21 cellular contexts compared by ENCODE assay signal in genomic region chr21:33245289-33245918, GRCh38. TPM values are rescaled to one million over a fixed set of nuclear protein-coding genes. Genes with fewer than 3 reads are reported as not detected.
DNase-seq lines count a peak whose midpoint lies in the region; ATAC-seq and TF ChIP-seq lines count a peak whose summit lies in the region.
"Had no signal": no experiment of that assay in that cellular context is flagged by ENCODE, and none has a peak within 500 bp of the region (broad histone marks: within the 10 kb centered on the region; RNA-seq: fewer than 3 reads in every experiment).

No MANE protein-coding gene starts in this region.

- H3K27ac ChIP-seq in psoas muscle (peak overlapping the region; percentile 2), OCI-LY7 (ENCODE audit: low read depth, low read length, poor library complexity, severe bottlenecking) (no peak overlapping the region)
- H3K27ac ChIP-seq: body of pancreas, suprapubic skin had no signal

- H3K9me2 ChIP-seq in OCI-LY7 (ENCODE audit: insufficient read depth, low read length), result no peaks in the 10 kb centered on the region

- CTCF ChIA-PET in OCI-LY7 (lab: Charles Lee; ENCODE audit: unreplicated experiment), result no interaction called here

- H3K4me3 Mint-ChIP-seq in activated T-cell treated with anti-CD3 and anti-CD28 coated beads, Interleukin-2, amount 50 U/mL, for 72 hours, result peak overlapping the region in 1 of 2 donors; percentile 85
- peak overlapping the region; percentile 65 to 70 for H3K4me3 Mint-ChIP-seq in effector memory CD8-positive, alpha-beta T cell
- no peak overlapping the region for H3K4me3 Mint-ChIP-seq in chondrocyte (ENCODE audit: unreplicated experiment)

- H3K4me1 Mint-ChIP-seq in activated T-cell treated with anti-CD3 and anti-CD28 coated beads, Interleukin-2, amount 50 U/mL, for 72 hours (ENCODE audit: low read depth), result peaks cover 84% of the 10 kb centered on the region
- H3K4me1 Mint-ChIP-seq in effector memory CD8-positive, alpha-beta T cell (ENCODE audit: low read depth in 2 of 2), result peaks cover 35 to 56% of the 10 kb centered on the region in 2 donors
- H3K4me1 Mint-ChIP-seq in chondrocyte (ENCODE audit: low read depth), result no peaks in the 10 kb centered on the region

- TF ChIP-seq CTCF in psoas muscle (IDR thresholded peaks at IDR 0.05) (no peak), chondrocyte (IDR thresholded peaks at IDR 0.05) (no peak), OCI-LY7 (conservative IDR thresholded peaks at IDR 0.05; ENCODE audit: low read length) (no peak)

- H3K27me3 ChIP-seq in psoas muscle (ENCODE audit: insufficient read depth in 3 of 3, low read length in 2 of 3), result no peaks in the 10 kb centered on the region
- H3K27me3 ChIP-seq: body of pancreas, esophagus squamous epithelium, suprapubic skin had no signal

- H3K27me3 Mint-ChIP-seq in activated T-cell treated with anti-CD3 and anti-CD28 coated beads, Interleukin-2, amount 50 U/mL, for 72 hours (ENCODE audit: low read depth), result no peaks in the 10 kb centered on the region
- no peaks in the 10 kb centered on the region for H3K27me3 Mint-ChIP-seq in effector memory CD8-positive, alpha-beta T cell
- no peaks in the 10 kb centered on the region for H3K27me3 Mint-ChIP-seq in chondrocyte (ENCODE audit: low read depth)

- WGBS in psoas muscle, 3 donors, result 77 to 85% (median 84%) methylated on average over 4 of the region's 4 CpGs

- no peak for ATAC-seq in activated T-cell treated with anti-CD3 and anti-CD28 coated beads, Interleukin-2, amount 50 U/mL, for 72 hours (replicated peaks in 1 of 2)
- no peak for ATAC-seq in effector memory CD8-positive, alpha-beta T cell (replicated peaks)
- ATAC-seq in psoas muscle, result no peak
- ATAC-seq: body of pancreas, sciatic nerve had no signal

- no peak for DNase-seq in activated T-cell treated with anti-CD3 and anti-CD28 coated beads, Interleukin-2, amount 50 U/mL, for 72 hours
- DNase-seq in activated T-cell treated with anti-CD3 and anti-CD28 coated beads for 4 hours, result no peak
- DNase-seq in NCI-H345 treated with DMSO at 0.1 percent for 48 hours (lab: John Stamatoyannopoulos, UW; ENCODE audit: unreplicated experiment), result peak; percentile 16
- no peak for DNase-seq in effector memory CD8-positive, alpha-beta T cell
- no peak for DNase-seq in psoas muscle
- DNase-seq in cerebellar nuclear complex (lab: John Stamatoyannopoulos, UW), result no peak
- no peak for DNase-seq in chondrocyte (ENCODE audit: low spot score)
- DNase-seq in OCI-LY7 (ENCODE audit: low spot score), result no peak
- DNase-seq: activated CD4-positive, CD25-positive, alpha-beta regulatory T cell treated with anti-CD3 and anti-CD28 coated beads, Interleukin-2, amount 50 U/mL, for 72 hours; body of pancreas; Calu3; esophagus squamous epithelium; glutamatergic neuron; GOT3; mammary epithelial cell; NCI-H1436; NCI-H226; SHP77; stimulated activated CD4-positive, alpha-beta T cell treated with anti-CD3 and anti-CD28 coated beads, Interleukin-1b, Interleukin-23, amount 100 ng/mL, for 48 hours had no signal

- H2AFZ ChIP-seq in OCI-LY7 (ENCODE audit: low read length), result no peak overlapping the region

- peaks cover 31 to 56% of the 10 kb centered on the region in 2 donors for H3K36me3 Mint-ChIP-seq in activated T-cell treated with anti-CD3 and anti-CD28 coated beads, Interleukin-2, amount 50 U/mL, for 72 hours (ENCODE audit: insufficient read depth in 2 of 2)
- H3K36me3 Mint-ChIP-seq in effector memory CD8-positive, alpha-beta T cell (ENCODE audit: insufficient read depth), result peaks cover 84% of the 10 kb centered on the region
- H3K36me3 Mint-ChIP-seq in chondrocyte (ENCODE audit: low read depth), result peaks cover 45% of the 10 kb centered on the region

- H3K4me3 ChIP-seq in psoas muscle, result no peak overlapping the region
- H3K4me3 ChIP-seq in OCI-LY7 (ENCODE audit: low read depth, low read length, poor library complexity, severe bottlenecking), result no peak overlapping the region
- H3K4me3 ChIP-seq: body of pancreas, esophagus squamous epithelium, suprapubic skin had no signal

- intact Hi-C loops in psoas muscle (cut with DNase I), result no loop called here
- intact Hi-C loops in OCI-LY7 (cut with micrococcal nuclease; ENCODE audit: unreplicated experiment), result no loop called here

- H3K36me3 ChIP-seq in psoas muscle (ENCODE audit: insufficient read depth in 1 of 2, low read depth in 1 of 2), result peaks cover 0 to 57% of the 10 kb centered on the region in 2 donors
- H3K36me3 ChIP-seq in OCI-LY7 (ENCODE audit: insufficient read depth, low read length), result peaks cover 99% of the 10 kb centered on the region

- no TSS peak for BruUV-seq in OCI-LY7 (replicated peaks; lab: Mats Ljungman, UMichigan)

- peaks cover 58% of the 10 kb centered on the region for H3K79me2 ChIP-seq in OCI-LY7 (ENCODE audit: insufficient read depth, low read depth, low read length)

- POLR2A ChIA-PET in OCI-LY7 (lab: Charles Lee), result interaction anchor here (1.3 kb wide), 1 partner anchor 10 kb away, joined by 3 read pairs; no protein-coding TSS in a partner anchor

- H3K4me1 ChIP-seq in psoas muscle (peaks cover 8% of the 10 kb centered on the region), OCI-LY7 (ENCODE audit: insufficient read depth, low read length, poor library complexity, severe bottlenecking) (peaks cover 16% of the 10 kb centered on the region)
- H3K4me1 ChIP-seq: body of pancreas had no signal

- no peaks in the 10 kb centered on the region for H3K9me3 Mint-ChIP-seq in activated T-cell treated with anti-CD3 and anti-CD28 coated beads, Interleukin-2, amount 50 U/mL, for 72 hours
- no peaks in the 10 kb centered on the region for H3K9me3 Mint-ChIP-seq in effector memory CD8-positive, alpha-beta T cell
- H3K9me3 Mint-ChIP-seq in chondrocyte (ENCODE audit: low read depth), result no peaks in the 10 kb centered on the region

- no peaks in the 10 kb centered on the region for H4K20me1 ChIP-seq in OCI-LY7 (ENCODE audit: insufficient read depth, low read length)

- H3K9me3 ChIP-seq in psoas muscle, result no peaks in the 10 kb centered on the region
- H3K9me3 ChIP-seq in OCI-LY7 (ENCODE audit: low read length), result no peaks in the 10 kb centered on the region
- H3K9me3 ChIP-seq: body of pancreas, esophagus squamous epithelium, suprapubic skin had no signal

- peak overlapping the region; percentile 67 for H3K27ac Mint-ChIP-seq in activated T-cell treated with anti-CD3 and anti-CD28 coated beads, Interleukin-2, amount 50 U/mL, for 72 hours
- H3K27ac Mint-ChIP-seq in effector memory CD8-positive, alpha-beta T cell, result peak overlapping the region; percentile 91 to 94
- H3K27ac Mint-ChIP-seq in chondrocyte (ENCODE audit: unreplicated experiment), result no peak overlapping the region

- H3K4me2 ChIP-seq in OCI-LY7 (ENCODE audit: low read length), result no peak overlapping the region

RNA-seq across cellular contexts. Expression of gene IFNAR2, which starts 15.7 kb away (rescaled TPM):
- total RNA-seq in activated T-cell treated with anti-CD3 and anti-CD28 coated beads, Interleukin-2, amount 50 U/mL, for 72 hours, result 10 to 100 TPM; 30.5 to 30.7 TPM
- total RNA-seq in psoas muscle, result 10 to 100 TPM in 1 of 4 donors, 1 to 10 TPM in 3; 3.3 to 10.0 (median 6.2) TPM
- 1 to 10 TPM; 3.5 to 4.2 (median 3.8) TPM for polyA plus RNA-seq in psoas muscle
- total RNA-seq in chondrocyte, result 16.5 to 19.4 TPM (median 18.6 TPM) in 3 replicates
- 22.1 and 24.8 TPM in 2 replicates for total RNA-seq in OCI-LY7 (2014; rRNA removed; shearing (Covaris generic))
- 93.5 and 114 TPM in 2 replicates for total RNA-seq in OCI-LY7 (2022)

RNA-seq across cellular contexts. Expression of gene IL10RB, which starts 20.8 kb away (rescaled TPM):
- total RNA-seq in activated T-cell treated with anti-CD3 and anti-CD28 coated beads, Interleukin-2, amount 50 U/mL, for 72 hours, result 10 to 100 TPM; 36.4 to 44.0 TPM
- total RNA-seq in psoas muscle (1 to 10 TPM; 4.4 to 8.1 (median 6.6) TPM), chondrocyte (17.4 to 23.5 TPM (median 19.0 TPM) in 3 replicates), OCI-LY7 (2022) (48.3 and 54.5 TPM in 2 replicates)
- polyA plus RNA-seq in psoas muscle, result 1 to 10 TPM; 5.6 to 9.3 (median 8.5) TPM
- total RNA-seq in OCI-LY7 (2014; rRNA removed; shearing (Covaris generic)), result 44.3 and 48.0 TPM in 2 replicates
